35 cellular contexts compared by ENCODE assay signal in the genomic region with DNA sequence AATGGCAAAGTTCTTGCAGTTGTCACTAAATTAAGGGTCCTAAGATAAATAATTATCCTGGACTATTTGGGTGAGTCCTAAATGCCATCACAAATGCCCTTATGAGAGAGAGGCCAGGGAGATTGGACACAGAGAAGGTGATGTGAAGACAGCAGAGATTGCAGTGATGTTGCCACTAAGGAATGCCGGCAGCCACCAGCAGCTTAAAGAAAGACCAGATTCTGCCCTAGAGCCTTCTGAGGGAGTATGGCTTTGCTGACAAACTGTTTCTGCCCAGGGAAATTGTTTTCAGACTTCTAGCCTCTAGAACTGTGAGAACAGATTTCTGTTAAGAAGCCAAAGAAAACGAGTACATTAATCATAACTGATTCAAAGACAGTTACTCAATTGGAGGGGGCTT. TPM values are rescaled to one million over a fixed set of nuclear protein-coding genes. Genes with fewer than 3 reads are reported as not detected.
"Had no signal": no experiment of that assay in that cellular context is flagged by ENCODE, and none has a peak within 500 bp of the region (broad histone marks: within the 10 kb centered on the region; RNA-seq: fewer than 3 reads in every experiment).

No MANE protein-coding gene starts in this region.

- H3K4me3 ChIP-seq: adrenal gland, esophagus muscularis mucosa, heart left ventricle had no signal

- H3K36me3 ChIP-seq: WERI-Rb-1 had no signal

- DNase-seq: activated CD4-positive, alpha-beta memory T cell treated with anti-CD3 and anti-CD28 coated beads, Interleukin-2, amount 10 ng/mL, durations not matched to agents 7 days and 5 days; activated CD4-positive, alpha-beta T cell treated with anti-CD3 and anti-CD28 coated beads for 36 hours; activated CD4-positive, alpha-beta T cell treated with anti-CD3 and anti-CD28 coated beads, Interleukin-2, amount 10 ng/mL, durations not matched to agents 24 days and 14 days; activated CD4-positive, alpha-beta T cell treated with anti-CD3 and anti-CD28 coated beads, Interleukin-2, amount 50 U/mL, for 4 hours; activated CD4-positive, CD25-positive, alpha-beta regulatory T cell; activated CD4-positive, CD25-positive, alpha-beta regulatory T cell treated with anti-CD3 and anti-CD28 coated beads, Interleukin-2, amount 50 U/mL, for 72 hours; activated CD8-positive, alpha-beta memory T cell treated with anti-CD3 and anti-CD28 coated beads, Interleukin-2, amount 50 U/mL, for 48 hours; activated gamma-delta T cell; activated naive CD4-positive, alpha-beta T cell; activated naive CD4-positive, alpha-beta T cell treated with anti-CD3 and anti-CD28 coated beads, Interleukin-2, amount 10 ng/mL, durations not matched to agents 7 days and 5 days; activated T-cell treated with anti-CD3 and anti-CD28 coated beads for 4 hours; activated T-cell treated with anti-CD3 and anti-CD28 coated beads, Interleukin-2, amount 50 U/mL, for 24 hours; activated T-cell treated with anti-CD3 and anti-CD28 coated beads, Interleukin-2, amount 50 U/mL, for 72 hours; adrenal gland; amygdala; aorta; brain microvascular endothelial cell; cortex of kidney; dermis blood vessel endothelial cell; effector CD4-positive, alpha-beta T cell; effector memory CD8-positive, alpha-beta T cell; erythroblast; glutamatergic neuron; heart left ventricle; T-helper 1 cell; T-helper 17 cell; T1000; WERI-Rb-1 had no signal

- H3K9me3 ChIP-seq: adrenal gland, esophagus muscularis mucosa, heart left ventricle had no signal

- ATAC-seq: activated CD4-positive, alpha-beta T cell treated with anti-CD3 and anti-CD28 coated beads for 36 hours; activated T-cell treated with anti-CD3 and anti-CD28 coated beads, Interleukin-2, amount 50 U/mL, for 72 hours; effector memory CD8-positive, alpha-beta T cell; heart left ventricle; T-helper 17 cell had no signal

- H3K4me1 ChIP-seq: adrenal gland, esophagus muscularis mucosa, heart left ventricle had no signal

- H3K27ac ChIP-seq: adrenal gland, brain microvascular endothelial cell, esophagus muscularis mucosa, heart left ventricle, WERI-Rb-1 had no signal

- H3K27me3 ChIP-seq: adrenal gland, brain microvascular endothelial cell, esophagus muscularis mucosa, heart left ventricle had no signal

RNA-seq across cellular contexts. Expression of a gene that starts 30.2 kb away (rescaled TPM):
- total RNA-seq: activated CD4-positive, alpha-beta memory T cell treated with anti-CD3 and anti-CD28 coated beads, Interleukin-2, amount 10 ng/mL, durations not matched to agents 7 days and 5 days; activated CD4-positive, alpha-beta T cell treated with anti-CD3 and anti-CD28 coated beads for 36 hours; activated CD4-positive, alpha-beta T cell treated with anti-CD3 and anti-CD28 coated beads, Interleukin-2, amount 10 ng/mL, durations not matched to agents 24 days and 14 days; activated T-cell treated with anti-CD3 and anti-CD28 coated beads, Interleukin-2, amount 50 U/mL, for 72 hours; adrenal gland; aorta; bronchial epithelial cell; cardiac septum; chondrocyte; dermis blood vessel endothelial cell; esophagus muscularis mucosa; fibroblast of lung; fibroblast of villous mesenchyme; frontal cortex; heart left ventricle; T-helper 17 cell had no signal
- polyA plus RNA-seq: adrenal gland, aorta, fibroblast of lung, heart left ventricle had no signal

RNA-seq across cellular contexts. Expression of a gene that starts 54.2 kb away (rescaled TPM):
- total RNA-seq: activated CD4-positive, alpha-beta memory T cell treated with anti-CD3 and anti-CD28 coated beads, Interleukin-2, amount 10 ng/mL, durations not matched to agents 7 days and 5 days; activated CD4-positive, alpha-beta T cell treated with anti-CD3 and anti-CD28 coated beads for 36 hours; activated CD4-positive, alpha-beta T cell treated with anti-CD3 and anti-CD28 coated beads, Interleukin-2, amount 10 ng/mL, durations not matched to agents 24 days and 14 days; activated T-cell treated with anti-CD3 and anti-CD28 coated beads, Interleukin-2, amount 50 U/mL, for 72 hours; aorta; cardiac septum; chondrocyte; dermis blood vessel endothelial cell; fibroblast of lung; fibroblast of villous mesenchyme; frontal cortex; T-helper 17 cell had no signal
- polyA plus RNA-seq: fibroblast of lung, heart left ventricle had no signal
